In the genomic region with DNA sequence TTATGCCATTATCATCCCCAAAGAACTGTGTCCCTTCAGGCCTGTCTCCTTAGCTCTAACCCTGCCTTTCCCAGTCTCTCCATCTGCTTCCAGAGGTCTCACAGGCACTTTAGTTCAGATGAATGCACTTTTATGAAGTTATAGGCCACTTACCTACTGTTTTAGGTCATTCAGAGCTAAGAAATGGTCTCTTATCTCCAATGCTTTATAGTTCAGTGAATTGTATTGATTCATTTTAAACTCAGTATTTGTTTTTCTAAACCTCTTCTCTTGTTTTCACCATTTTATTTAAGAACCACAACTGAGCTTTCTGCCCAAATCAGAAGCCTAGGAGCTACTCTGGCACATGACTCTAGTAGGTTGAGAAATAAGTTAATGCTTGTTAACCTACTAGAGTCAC, we compare ENCODE assay signal across 32 cellular contexts.
"Had no signal": no experiment of that assay in that cellular context is flagged by ENCODE, and none has a peak within 500 bp of the region (broad histone marks: within the 10 kb centered on the region; RNA-seq: fewer than 3 reads in every experiment).

No MANE protein-coding gene starts in this region.

- H3K9me3 ChIP-seq: adrenal gland, ascending aorta, body of pancreas had no signal

- DNase-seq: activated effector memory CD4-positive, alpha-beta T cell treated with anti-CD3 and anti-CD28 coated beads, Interleukin-2, amount 50 U/mL, for 16 hours; activated effector memory CD4-positive, alpha-beta T cell treated with Interleukin-2 at 50 U/mL for 16 hours; activated gamma-delta T cell; activated gamma-delta T cell treated with Interleukin-2 at 50 U/mL for 16 hours; activated naive CD4-positive, alpha-beta T cell; activated naive CD4-positive, alpha-beta T cell treated with anti-CD3 and anti-CD28 coated beads for 36 hours; activated naive CD4-positive, alpha-beta T cell treated with anti-CD3 and anti-CD28 coated beads, Interleukin-2, amount 10 ng/mL, durations not matched to agents 7 days and 5 days; activated naive CD4-positive, alpha-beta T cell treated with anti-CD3 and anti-CD28 coated beads, Interleukin-2, amount 50 U/mL, for 16 hours; activated naive CD4-positive, alpha-beta T cell treated with Interleukin-2 at 50 U/mL for 16 hours; activated naive CD8-positive, alpha-beta T cell treated with anti-CD3 and anti-CD28 coated beads for 36 hours; activated naive CD8-positive, alpha-beta T cell treated with anti-CD3 and anti-CD28 coated beads, Interleukin-2, amount 10 ng/mL, durations not matched to agents 7 days and 5 days; activated naive CD8-positive, alpha-beta T cell treated with anti-CD3 and anti-CD28 coated beads, Interleukin-2, amount 50 U/mL, for 24 hours; activated T-cell treated with anti-CD3 and anti-CD28 coated beads, Interleukin-2, amount 50 U/mL, for 1 hour; activated T-cell treated with anti-CD3 and anti-CD28 coated beads, Interleukin-2, amount 50 U/mL, for 24 hours; activated T-cell treated with anti-CD3 and anti-CD28 coated beads, Interleukin-2, amount 50 U/mL, for 4 hours; activated T-cell treated with anti-CD3 and anti-CD28 coated beads, Interleukin-2, amount 50 U/mL, for 48 hours; activated T-cell treated with anti-CD3 and anti-CD28 coated beads, Interleukin-2, amount 50 U/mL, for 72 hours; adrenal gland; amniotic stem cell; amygdala; anterior cingulate cortex; aorta; body of pancreas; brain microvascular endothelial cell; caudate nucleus; central memory CD4-positive, alpha-beta T cell; cerebellar nuclear complex had no signal

- H3K27me3 ChIP-seq: adrenal gland, ascending aorta, body of pancreas, brain microvascular endothelial cell, breast epithelium, cardiac muscle cell had no signal

- H3K36me3 ChIP-seq: adrenal gland, ascending aorta, brain microvascular endothelial cell, breast epithelium, cardiac muscle cell had no signal

- H3K4me3 ChIP-seq: adrenal gland, ascending aorta, body of pancreas, breast epithelium, cardiac muscle cell had no signal

- ATAC-seq: activated naive CD4-positive, alpha-beta T cell treated with anti-CD3 and anti-CD28 coated beads, Interleukin-2, amount 50 U/mL, for 72 hours; activated naive CD8-positive, alpha-beta T cell treated with anti-CD3 and anti-CD28 coated beads, Interleukin-2, amount 50 U/mL, for 24 hours; activated T-cell treated with anti-CD3 and anti-CD28 coated beads, Interleukin-2, amount 50 U/mL, for 4 hours; activated T-cell treated with anti-CD3 and anti-CD28 coated beads, Interleukin-2, amount 50 U/mL, for 72 hours; activated T-helper 17 cell treated with anti-CD3 and anti-CD28 coated beads, Interleukin-2, amount 50 U/mL, for 72 hours; body of pancreas had no signal

- H3K4me1 ChIP-seq: adrenal gland, ascending aorta, body of pancreas, breast epithelium had no signal

- H3K27ac ChIP-seq: adrenal gland, ascending aorta, body of pancreas, brain microvascular endothelial cell, breast epithelium, cardiac muscle cell had no signal
